8 cellular contexts compared by ENCODE assay signal in the genomic region with DNA sequence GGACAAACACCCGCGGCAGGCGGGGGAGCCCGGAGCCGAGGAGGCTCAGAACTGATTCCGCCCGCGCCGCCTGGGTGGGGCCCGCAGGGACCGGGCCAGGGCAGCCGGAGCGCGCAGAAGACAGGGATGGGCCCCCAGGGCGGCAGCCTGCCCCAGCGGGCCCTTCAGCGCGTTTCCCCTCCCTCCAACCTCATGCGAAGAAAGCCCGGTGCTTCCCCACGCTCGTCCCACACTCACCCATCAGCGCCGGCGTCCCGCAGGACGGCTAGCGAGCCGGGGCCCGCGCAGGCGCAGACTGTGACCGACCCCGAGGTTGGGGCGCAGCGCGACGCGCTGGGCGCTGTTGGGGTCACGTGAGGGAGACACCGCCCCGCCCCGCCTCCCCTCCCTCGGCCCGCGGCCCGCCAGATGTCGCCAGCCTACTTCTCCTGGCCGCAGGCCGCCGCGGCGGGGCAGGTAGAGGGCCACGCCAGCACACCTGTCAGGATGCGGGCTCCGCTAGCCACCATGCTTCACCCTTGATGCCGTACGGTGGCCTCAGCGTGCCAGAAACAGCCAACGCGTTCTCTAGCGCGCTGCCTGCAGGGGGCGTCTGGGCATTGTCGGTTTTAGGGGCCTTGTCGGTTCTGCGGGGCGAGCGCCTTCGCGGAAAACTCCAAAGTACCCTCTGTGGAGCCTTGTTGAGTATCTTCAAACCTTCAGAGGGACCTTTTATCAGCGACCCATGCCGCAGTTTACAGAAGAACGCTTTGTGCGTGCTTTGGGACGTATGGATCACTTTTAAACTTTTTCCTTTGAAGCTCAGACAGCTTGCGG. TPM values are rescaled to one million over a fixed set of nuclear protein-coding genes. Genes with fewer than 3 reads are reported as not detected.
DNase-seq lines count a peak whose midpoint lies in the region; ATAC-seq and TF ChIP-seq lines count a peak whose summit lies in the region.

SLC25A51 (minus strand) TSS at position 297 of the 816 bp plus-strand sequence. CDS start 15,577 bp downstream, outside the sequence.

- DNase-seq in GM03348 (ENCODE audit: low spot score) (peak; percentile 97), HCEC 1CT (peak; percentile 84), MM.1S (peak; percentile 97), SIG-M5 (lab: John Stamatoyannopoulos, UW) (peak; percentile 24), activated gamma-delta T cell treated with Interleukin-2 at 50 U/mL for 16 hours (peak; percentile 97), foreskin keratinocyte (peak; percentile 79 to 90)

- H3K9me2 ChIP-seq in MM.1S (replicated peaks; ENCODE audit: insufficient read depth, low read length) = no peaks in the 10 kb centered on the region

- H3K27ac ChIP-seq in MM.1S (ENCODE audit: low read length) = peak within 1 kb of the TSS; percentile 93
- peak within 1 kb of the TSS; percentile 15 for H3K27ac ChIP-seq in foreskin keratinocyte

- TF ChIP-seq CTCF in MM.1S (IDR thresholded peaks at IDR 0.05; ENCODE audit: low read length) (peak; percentile 94), foreskin keratinocyte (conservative IDR thresholded peaks at IDR 0.05) (peak; percentile 99), subcutaneous adipose tissue (IDR thresholded peaks at IDR 0.05; ENCODE audit: low read depth) (no peak)

- peak within 1 kb of the TSS; percentile 85 for H3K9ac ChIP-seq in MM.1S (ENCODE audit: low read length)

- H2AFZ ChIP-seq in MM.1S (ENCODE audit: low read length) (peak within 1 kb of the TSS; percentile 96), neuron (ENCODE audit: low read depth, low read length) (peak within 1 kb of the TSS; percentile 90)

- peak within 1 kb of the TSS; percentile 75 for H3K4me2 ChIP-seq in MM.1S (ENCODE audit: low read depth, low read length)

- H3K4me3 ChIP-seq in MM.1S (ENCODE audit: low read length) (peak within 1 kb of the TSS; percentile 82), neuron (ENCODE audit: low read length) (peak within 1 kb of the TSS; percentile 61)

- H4K20me1 ChIP-seq in MM.1S (ENCODE audit: insufficient read depth, low read length) = no peaks in the 10 kb centered on the region

- peaks cover 20% of the 10 kb centered on the region for H3F3A ChIP-seq in MM.1S (ENCODE audit: insufficient read depth, low read length)

- H3K36me3 ChIP-seq in MM.1S (replicated peaks; ENCODE audit: insufficient read depth, low read length) (0 out of 2 replicates have a peak, but pooled peaks cover 3% of the 10 kb centered on the region), neuron (ENCODE audit: insufficient read depth, low read length) (peaks cover 3% of the 10 kb centered on the region)

- no peaks in the 10 kb centered on the region for H3K27me3 ChIP-seq in MM.1S (replicated peaks; ENCODE audit: insufficient read depth, low read length)
- no peaks in the 10 kb centered on the region for H3K27me3 ChIP-seq in foreskin keratinocyte
- H3K27me3 ChIP-seq in neuron (ENCODE audit: insufficient read depth, low read length) = no peaks in the 10 kb centered on the region

- ATAC-seq in foreskin keratinocyte = peak; percentile 80

- no peaks in the 10 kb centered on the region for H3K9me3 ChIP-seq in MM.1S (replicated peaks; ENCODE audit: insufficient read depth, low read length)
- no peaks in the 10 kb centered on the region for H3K9me3 ChIP-seq in neuron (ENCODE audit: low read length)

- peaks cover 12% of the 10 kb centered on the region for H3K4me1 ChIP-seq in MM.1S (ENCODE audit: low read length)
- peaks cover 9% of the 10 kb centered on the region for H3K4me1 ChIP-seq in foreskin keratinocyte
- H3K4me1 ChIP-seq in neuron (ENCODE audit: insufficient read depth, low read length) = peaks cover 15% of the 10 kb centered on the region

- peaks cover 44% of the 10 kb centered on the region for H3K79me2 ChIP-seq in MM.1S (ENCODE audit: low read length)

RNA-seq across cellular contexts. Expression of gene SLC25A51, which starts in this region (rescaled TPM):
- total RNA-seq in foreskin keratinocyte (31.1 and 31.8 TPM in 2 replicates), subcutaneous adipose tissue (10 to 100 TPM; 36.3 to 52.5 (median 40.4) TPM)
- 7.8 and 9.1 TPM in 2 replicates for polyA plus RNA-seq in foreskin keratinocyte

Comparison
In these comparisons a context has a peak if more than half of its experiments do, and no peak if none do; other contexts are left out.
1. Peak in every context shown above with its lines: DNase-seq, ATAC-seq, H3K4me3 ChIP-seq and H3K27ac ChIP-seq.
2. DNase-seq: peak in every context shown above with its lines; median percentile 97 in GM03348; 97 in MM.1S; 97 in activated gamma-delta T cell treated with Interleukin-2 at 50 U/mL for 16 hours; 84 in foreskin keratinocyte; 84 in HCEC 1CT; 24 in SIG-M5.